Comparison of ENCODE assay signal across 20 cellular contexts in genomic region chr11:77052531-77052930, GRCh38. TPM values are rescaled to one million over a fixed set of nuclear protein-coding genes. Genes with fewer than 3 reads are reported as not detected.
DNase-seq lines count a peak whose midpoint lies in the region; TF ChIP-seq lines count a peak whose summit lies in the region.
"Had no signal": no experiment of that assay in that cellular context is flagged by ENCODE, and none has a peak within 500 bp of the region (broad histone marks: within the 10 kb centered on the region; RNA-seq: fewer than 3 reads in every experiment).

No MANE protein-coding gene starts in this region.

- H3K27ac Mint-ChIP-seq in activated naive CD4-positive, alpha-beta T cell treated with anti-CD3 and anti-CD28 coated beads, Interleukin-2, amount 50 U/mL, for 24 hours, result peak overlapping the region; percentile 19
- no peak overlapping the region for H3K27ac Mint-ChIP-seq in activated naive CD4-positive, alpha-beta T cell treated with anti-CD3 and anti-CD28 coated beads for 36 hours
- H3K27ac Mint-ChIP-seq in nephron, result peak overlapping the region in 2 of 3 experiments; percentile 35 to 77
- H3K27ac Mint-ChIP-seq: B cell; CD4-positive, alpha-beta T cell; CD8-positive, alpha-beta T cell had no signal

- intact Hi-C loops in activated naive CD4-positive, alpha-beta T cell treated with anti-CD3 and anti-CD28 coated beads for 36 hours (cut with micrococcal nuclease), result no loop called here
- intact Hi-C loops in head of caudate nucleus (cut with DNase I), result no loop called here

- no peaks in the 10 kb centered on the region for H3K36me3 Mint-ChIP-seq in activated naive CD4-positive, alpha-beta T cell treated with anti-CD3 and anti-CD28 coated beads, Interleukin-2, amount 50 U/mL, for 24 hours
- H3K36me3 Mint-ChIP-seq in activated naive CD4-positive, alpha-beta T cell treated with anti-CD3 and anti-CD28 coated beads for 36 hours (ENCODE audit: low read depth), result no peaks in the 10 kb centered on the region
- H3K36me3 Mint-ChIP-seq in nephron (ENCODE audit: low read depth), result no peaks in the 10 kb centered on the region

- CTCF ChIA-PET in activated naive CD4-positive, alpha-beta T cell treated with anti-CD3 and anti-CD28 coated beads for 36 hours (lab: Charles Lee), result interaction anchor here (1.1 to 4.1 kb wide), 3 partner anchors 12 to 39 kb away, joined by 3 to 19 read pairs (median 5); no protein-coding TSS in a partner anchor
- CTCF ChIA-PET in HEK293 (lab: Yijun Ruan, JAX), result no interaction called here

- H3K4me1 ChIP-seq in HEK293 (ENCODE audit: control insufficient read depth, insufficient read depth, low read length), result no peaks in the 10 kb centered on the region
- H3K4me1 ChIP-seq: Caco-2 had no signal

- no peak overlapping the region for H3K4me3 Mint-ChIP-seq in activated naive CD4-positive, alpha-beta T cell treated with anti-CD3 and anti-CD28 coated beads, Interleukin-2, amount 50 U/mL, for 24 hours
- no peak overlapping the region for H3K4me3 Mint-ChIP-seq in activated naive CD4-positive, alpha-beta T cell treated with anti-CD3 and anti-CD28 coated beads for 36 hours
- no peak overlapping the region for H3K4me3 Mint-ChIP-seq in nephron
- H3K4me3 Mint-ChIP-seq: B cell; CD4-positive, alpha-beta T cell; CD8-positive, alpha-beta T cell had no signal

- no peak for DNase-seq in activated naive CD4-positive, alpha-beta T cell treated with anti-CD3 and anti-CD28 coated beads for 36 hours
- DNase-seq in left kidney (ENCODE audit: low read depth, low spot score) (peak; percentile 92), RKO (ENCODE audit: low spot score) (no peak), head of caudate nucleus (no peak)
- DNase-seq: AML-193; Calu3; CD4-positive, alpha-beta T cell; CD8-positive, alpha-beta T cell; DMS79 treated with DMSO at 0.1 percent for 48 hours; GF-D8 had no signal

- POLR2A ChIA-PET in HEK293 (lab: Yijun Ruan, JAX), result no interaction called here

- H3K27ac ChIP-seq in HEK293 (ENCODE audit: extremely low read depth, low read depth, low read length), result no peak overlapping the region
- H3K27ac ChIP-seq: 22Rv1; A549; BLaER1 treated with 17β-estradiol and CSF1 and Interleukin-3, amounts not matched to agents 10 nM and 100 nM; C4-2B had no signal

- no peak overlapping the region for H3K4me3 ChIP-seq in HEK293 (ENCODE audit: low read depth, low read length)
- H3K4me3 ChIP-seq: A549; BLaER1 treated with 17β-estradiol and CSF1 and Interleukin-3, amounts not matched to agents 10 nM and 100 nM had no signal

- TF ChIP-seq CTCF in HEK293 (tag by site-specific recombination; IDR thresholded peaks at IDR 0.05) (no peak), nephron (IDR thresholded peaks at IDR 0.05; ENCODE audit: unreplicated experiment in 3 of 3) (no peak)

- H3K9me3 ChIP-seq in HEK293 (ENCODE audit: control insufficient read depth, insufficient read depth, low read depth, low read length), result no peaks in the 10 kb centered on the region

- no peaks in the 10 kb centered on the region for H3K9me3 Mint-ChIP-seq in activated naive CD4-positive, alpha-beta T cell treated with anti-CD3 and anti-CD28 coated beads, Interleukin-2, amount 50 U/mL, for 24 hours
- H3K9me3 Mint-ChIP-seq in activated naive CD4-positive, alpha-beta T cell treated with anti-CD3 and anti-CD28 coated beads for 36 hours, result peaks cover 9% of the 10 kb centered on the region
- H3K9me3 Mint-ChIP-seq in nephron, result peaks cover 12% of the 10 kb centered on the region

- H3K36me3 ChIP-seq in HEK293 (ENCODE audit: control insufficient read depth in 2 of 2, insufficient read depth in 1 of 2, low read length in 2 of 2), result no peaks in the 10 kb centered on the region
- H3K36me3 ChIP-seq: BLaER1 treated with 17β-estradiol and CSF1 and Interleukin-3, amounts not matched to agents 10 nM and 100 nM had no signal

- no peaks in the 10 kb centered on the region for H3K27me3 Mint-ChIP-seq in activated naive CD4-positive, alpha-beta T cell treated with anti-CD3 and anti-CD28 coated beads, Interleukin-2, amount 50 U/mL, for 24 hours
- no peaks in the 10 kb centered on the region for H3K27me3 Mint-ChIP-seq in activated naive CD4-positive, alpha-beta T cell treated with anti-CD3 and anti-CD28 coated beads for 36 hours (ENCODE audit: low read depth)
- no peaks in the 10 kb centered on the region for H3K27me3 Mint-ChIP-seq in nephron (ENCODE audit: low read depth)
- H3K27me3 Mint-ChIP-seq: CD4-positive, alpha-beta T cell had no signal

- H3K4me1 Mint-ChIP-seq in activated naive CD4-positive, alpha-beta T cell treated with anti-CD3 and anti-CD28 coated beads, Interleukin-2, amount 50 U/mL, for 24 hours, result no peaks in the 10 kb centered on the region
- no peaks in the 10 kb centered on the region for H3K4me1 Mint-ChIP-seq in activated naive CD4-positive, alpha-beta T cell treated with anti-CD3 and anti-CD28 coated beads for 36 hours (ENCODE audit: low read depth)
- H3K4me1 Mint-ChIP-seq in nephron, result no peaks in the 10 kb centered on the region

TF ChIP-seq in HEK293, 187 proteins besides CTCF, POLR2A, EP300 and RAD21:
- peak; percentile 55 for TF ChIP-seq GLIS1 (tag by site-specific recombination; IDR thresholded peaks at IDR 0.05)
- TF ChIP-seq ZNF223 (tag by site-specific recombination; IDR thresholded peaks at IDR 0.05), result no peak

RNA-seq across cellular contexts. Expression of gene CAPN5, which starts 14.2 kb away (rescaled TPM):
- total RNA-seq in activated naive CD4-positive, alpha-beta T cell treated with anti-CD3 and anti-CD28 coated beads for 36 hours, result 1 to 10 TPM in 1 of 2 experiments, under 1 TPM in 1; 0.79 to 1.5 TPM

RNA-seq across cellular contexts. Expression of gene B3GNT6, which starts 18.3 kb away (rescaled TPM):
- total RNA-seq in activated naive CD4-positive, alpha-beta T cell treated with anti-CD3 and anti-CD28 coated beads for 36 hours, result not detected
- total RNA-seq: A172; B cell; Caco-2; CD4-positive, alpha-beta T cell; CD8-positive, alpha-beta T cell had no signal

RNA-seq across cellular contexts. Expression of gene OMP, which starts 50.1 kb away (rescaled TPM):
- total RNA-seq in activated naive CD4-positive, alpha-beta T cell treated with anti-CD3 and anti-CD28 coated beads for 36 hours, result not detected
- total RNA-seq: A172; B cell; CD4-positive, alpha-beta T cell had no signal
